ENCODE assay signal across 8 cellular contexts in genomic region chr6:70413114-70413828, GRCh38. TPM values are rescaled to one million over a fixed set of nuclear protein-coding genes. Genes with fewer than 3 reads are reported as not detected.
DNase-seq lines count a peak whose midpoint lies in the region; ATAC-seq and TF ChIP-seq lines count a peak whose summit lies in the region.

TSS of gene FAM135A (plus strand) at chr6:70413508. CDS start at chr6:70428343, 14,835 bp downstream.

- no peak for TF ChIP-seq CTCF in C4-2B (conservative IDR thresholded peaks at IDR 0.05)
- no peak for TF ChIP-seq CTCF in lower leg skin (IDR thresholded peaks at IDR 0.05)

- H3K36me3 ChIP-seq in duodenal mucosa (ENCODE audit: control insufficient read depth in 1 of 2, insufficient read depth in 2 of 2, low read length in 2 of 2), result peaks cover 0 to 5% of the 10 kb centered on the region in 2 donors

- peaks cover 25% of the 10 kb centered on the region for H3K4me1 Mint-ChIP-seq in activated CD4-positive, alpha-beta memory T cell treated with anti-CD3 and anti-CD28 coated beads, Interleukin-2, amount 10 ng/mL, durations not matched to agents 7 days and 5 days

- H3K27ac ChIP-seq in C4-2B, result peak within 1 kb of the TSS; percentile 55
- H3K27ac ChIP-seq in duodenal mucosa (ENCODE audit: low read depth, low read length), result peak within 1 kb of the TSS; percentile 80

- H3K9me3 Mint-ChIP-seq in activated CD4-positive, alpha-beta memory T cell treated with anti-CD3 and anti-CD28 coated beads, Interleukin-2, amount 10 ng/mL, durations not matched to agents 7 days and 5 days, result no peaks in the 10 kb centered on the region

- DNase-seq in NCI-H748 treated with DMSO at 0.1 percent for 48 hours (lab: John Stamatoyannopoulos, UW) (peak; percentile 95), lower leg skin (ENCODE audit: low spot score in 2 of 2) (peak; percentile 97 to 99)
- peak; percentile 96 for DNase-seq in activated CD4-positive, alpha-beta memory T cell treated with anti-CD3 and anti-CD28 coated beads, Interleukin-2, amount 10 ng/mL, durations not matched to agents 7 days and 5 days
- DNase-seq in stimulated activated CD4-positive, alpha-beta T cell treated with anti-CD3 and anti-CD28 coated beads, Interleukin-4, amount 100 ng/mL, for 48 hours (ENCODE audit: low read depth in 2 of 2), result peak; percentile 93 to 95

- peak within 1 kb of the TSS; percentile 83 to 91 for H3K9ac ChIP-seq in duodenal mucosa (ENCODE audit: low read depth in 1 of 2, low read length in 2 of 2)

- H3K27me3 Mint-ChIP-seq in activated CD4-positive, alpha-beta memory T cell treated with anti-CD3 and anti-CD28 coated beads, Interleukin-2, amount 10 ng/mL, durations not matched to agents 7 days and 5 days, result peaks cover 6% of the 10 kb centered on the region

- H3K36me3 Mint-ChIP-seq in activated CD4-positive, alpha-beta memory T cell treated with anti-CD3 and anti-CD28 coated beads, Interleukin-2, amount 10 ng/mL, durations not matched to agents 7 days and 5 days (ENCODE audit: low read depth), result peaks cover 8% of the 10 kb centered on the region

- 0% methylated on average over 23 to 61 of the region's 65 CpGs for WGBS in lower leg skin, 2 donors

- ATAC-seq in GM19372 (IDR thresholded peaks at IDR 0.05; ENCODE audit: low read depth, unreplicated experiment) (peak; percentile 82), HG03558 (IDR thresholded peaks at IDR 0.05; ENCODE audit: extremely low read depth, unreplicated experiment) (peak; percentile 69)

- no peak for TF ChIP-seq POLR2A in lower leg skin (IDR thresholded peaks at IDR 0.05)

- H3K27ac Mint-ChIP-seq in activated CD4-positive, alpha-beta memory T cell treated with anti-CD3 and anti-CD28 coated beads, Interleukin-2, amount 10 ng/mL, durations not matched to agents 7 days and 5 days, result peak within 1 kb of the TSS; percentile 77

- H3K4me3 Mint-ChIP-seq in activated CD4-positive, alpha-beta memory T cell treated with anti-CD3 and anti-CD28 coated beads, Interleukin-2, amount 10 ng/mL, durations not matched to agents 7 days and 5 days, result peak within 1 kb of the TSS; percentile 87

- peaks cover 9 to 11% of the 10 kb centered on the region in 2 donors for H3K4me1 ChIP-seq in duodenal mucosa (ENCODE audit: control insufficient read depth in 1 of 2, insufficient read depth in 2 of 2, low read length in 2 of 2)

- POLR2A ChIA-PET in activated CD4-positive, alpha-beta memory T cell treated with anti-CD3 and anti-CD28 coated beads, Interleukin-2, amount 10 ng/mL, durations not matched to agents 7 days and 5 days (lab: Charles Lee), result interaction anchor here (0.8 to 2.2 kb wide), 9 partner anchors 8 to 875 kb away, joined by 3 to 11 read pairs (median 4); partner anchors contain the start of genes OGFRL1, SDHAF4 and SMAP1

- intact Hi-C loops in lower leg skin (cut with DNase I; ENCODE audit: low total_unique reads), result no loop called here

- no peaks in the 10 kb centered on the region for H3K27me3 ChIP-seq in duodenal mucosa (ENCODE audit: control insufficient read depth in 1 of 2, insufficient read depth in 2 of 2, low read length in 2 of 2)

- H3K4me3 ChIP-seq in duodenal mucosa (ENCODE audit: low read depth in 1 of 2, low read length in 2 of 2), result peak within 1 kb of the TSS; percentile 86 to 89
- peak within 1 kb of the TSS; percentile 80 for H3K4me3 ChIP-seq in lower leg skin (ENCODE audit: low read depth, poor library complexity, severe bottlenecking)

- no peaks in the 10 kb centered on the region for H3K9me3 ChIP-seq in duodenal mucosa (ENCODE audit: control insufficient read depth in 1 of 2, low read length in 2 of 2)

- CTCF ChIA-PET in activated CD4-positive, alpha-beta memory T cell treated with anti-CD3 and anti-CD28 coated beads, Interleukin-2, amount 10 ng/mL, durations not matched to agents 7 days and 5 days (lab: Charles Lee), result interaction anchor here (0.7 to 3.7 kb wide), 7 partner anchors 9 to 542 kb away, joined by 3 to 25 read pairs (median 3); partner anchors contain the start of genes SDHAF4 and SMAP1

RNA-seq across cellular contexts. Expression of gene FAM135A, which starts in this region (rescaled TPM):
- total RNA-seq in activated CD4-positive, alpha-beta memory T cell treated with anti-CD3 and anti-CD28 coated beads, Interleukin-2, amount 10 ng/mL, durations not matched to agents 7 days and 5 days, result 1 to 10 TPM; 9.2 to 10.0 TPM
- total RNA-seq in lower leg skin, result 100 to 1,000 TPM in 1 of 4 donors, 10 to 100 TPM in 3; 77.1 to 105 (median 80.5) TPM

Comparison
In these comparisons a context has a peak if more than half of its experiments do, and no peak if none do; other contexts are left out.
1. Peak in every context shown above with its lines: DNase-seq, ATAC-seq, H3K4me3 ChIP-seq and H3K27ac ChIP-seq.
2. RNA of gene FAM135A (total RNA-seq): 77.1 to 105 TPM in lower leg skin; 9.2 to 10.0 TPM in activated CD4-positive, alpha-beta memory T cell treated with anti-CD3 and anti-CD28 coated beads, Interleukin-2, amount 10 ng/mL, durations not matched to agents 7 days and 5 days; every median in the first group is over 4 times any median in the second.